1 cellular context compared by ENCODE assay signal in the genomic region with DNA sequence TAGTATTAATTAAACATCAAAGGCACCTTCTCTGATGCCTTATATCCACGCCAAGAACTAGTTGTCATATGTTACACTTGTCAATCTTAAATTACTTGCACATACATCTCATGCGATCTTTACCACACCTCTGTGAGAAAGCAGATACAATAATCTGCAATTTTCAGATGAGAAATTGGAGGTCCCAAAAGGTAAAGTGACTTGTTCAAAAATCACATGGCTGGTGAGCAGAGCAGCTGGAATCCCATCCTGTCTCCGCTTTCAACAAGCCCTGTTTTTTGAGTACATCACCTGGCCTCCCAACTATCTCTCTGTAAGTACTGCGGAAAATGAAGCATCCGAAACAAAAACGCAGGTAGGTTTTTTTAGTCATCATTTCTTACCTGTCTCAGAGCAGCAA.
TF ChIP-seq lines count a peak whose summit lies in the region.

No MANE protein-coding gene starts in this region.

TF ChIP-seq in WTC11, 78 proteins besides CTCF, POLR2A, EP300 and RAD21 (continued from another document):
- TF ChIP-seq, protein P1, sequence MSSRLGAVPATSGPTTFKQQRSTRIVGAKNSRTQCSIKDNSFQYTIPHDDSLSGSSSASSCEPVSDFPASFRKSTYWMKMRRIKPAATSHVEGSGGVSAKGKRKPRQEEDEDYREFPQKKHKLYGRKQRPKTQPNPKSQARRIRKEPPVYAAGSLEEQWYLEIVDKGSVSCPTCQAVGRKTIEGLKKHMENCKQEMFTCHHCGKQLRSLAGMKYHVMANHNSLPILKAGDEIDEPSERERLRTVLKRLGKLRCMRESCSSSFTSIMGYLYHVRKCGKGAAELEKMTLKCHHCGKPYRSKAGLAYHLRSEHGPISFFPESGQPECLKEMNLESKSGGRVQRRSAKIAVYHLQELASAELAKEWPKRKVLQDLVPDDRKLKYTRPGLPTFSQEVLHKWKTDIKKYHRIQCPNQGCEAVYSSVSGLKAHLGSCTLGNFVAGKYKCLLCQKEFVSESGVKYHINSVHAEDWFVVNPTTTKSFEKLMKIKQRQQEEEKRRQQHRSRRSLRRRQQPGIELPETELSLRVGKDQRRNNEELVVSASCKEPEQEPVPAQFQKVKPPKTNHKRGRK (CRISPR knock-in tag; IDR thresholded peaks at IDR 0.05; ENCODE audit: borderline replicate concordance), result no peak
- TF ChIP-seq OVOL2 (CRISPR knock-in tag; IDR thresholded peaks at IDR 0.05; ENCODE audit: borderline replicate concordance), result no peak
- TF ChIP-seq, protein P2, sequence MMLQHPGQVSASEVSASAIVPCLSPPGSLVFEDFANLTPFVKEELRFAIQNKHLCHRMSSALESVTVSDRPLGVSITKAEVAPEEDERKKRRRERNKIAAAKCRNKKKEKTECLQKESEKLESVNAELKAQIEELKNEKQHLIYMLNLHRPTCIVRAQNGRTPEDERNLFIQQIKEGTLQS (CRISPR knock-in tag; conservative IDR thresholded peaks at IDR 0.05), result no peak
